1 cellular context compared by ENCODE assay signal in genomic region chr15:88707766-88708165, GRCh38.
TF ChIP-seq lines count a peak whose summit lies in the region.

No MANE protein-coding gene starts in this region.

TF ChIP-seq in IMR-90, 13 proteins besides CTCF, POLR2A, EP300 and RAD21 (continued from another document):
- TF ChIP-seq RFX5 (IDR thresholded peaks at IDR 0.05; ENCODE audit: low read depth, low read length), result no peak
TF ChIP-seq in IMR-90: peak in this region for 0.
